25 cellular contexts compared by ENCODE assay signal in the genomic region with DNA sequence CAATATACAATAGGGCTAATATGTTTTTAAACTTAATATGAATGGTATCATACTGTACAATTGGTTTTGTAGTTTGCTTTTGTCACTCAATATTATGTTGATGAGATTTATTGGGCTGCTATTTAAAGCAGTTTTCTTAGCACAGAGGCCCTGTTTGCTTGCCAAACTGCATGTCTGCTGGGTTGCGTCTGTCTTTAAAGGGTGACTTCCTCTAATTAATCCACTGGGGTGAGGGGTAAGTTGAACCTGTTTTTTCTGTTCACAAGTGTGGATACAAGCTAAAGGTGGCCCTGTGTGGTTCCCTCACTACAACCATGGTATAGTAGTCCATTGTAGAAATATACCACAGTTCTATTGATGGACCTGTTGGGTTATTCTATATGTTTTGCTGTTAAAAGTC.
"Had no signal": no experiment of that assay in that cellular context is flagged by ENCODE, and none has a peak within 500 bp of the region (broad histone marks: within the 10 kb centered on the region; RNA-seq: fewer than 3 reads in every experiment).

No MANE protein-coding gene starts in this region.

- H3K27me3 ChIP-seq: pancreas, stomach, suprapubic skin, tibial nerve had no signal

- DNase-seq: activated CD4-positive, alpha-beta memory T cell treated with anti-CD3 and anti-CD28 coated beads, Interleukin-2, amount 10 ng/mL, durations not matched to agents 7 days and 5 days; activated CD4-positive, alpha-beta T cell treated with anti-CD3 and anti-CD28 coated beads, Interleukin-2, amount 10 ng/mL, durations not matched to agents 24 days and 14 days; activated gamma-delta T cell; aorta; central memory CD4-positive, alpha-beta T cell; dermis blood vessel endothelial cell; effector CD8-positive, alpha-beta T cell; erythroblast; foreskin fibroblast; hippocampal formation; kidney glomerular epithelial cell; nephron progenitor cell; pancreas; stimulated activated CD4-positive, alpha-beta T cell treated with anti-CD3 and anti-CD28 coated beads, Interleukin-15, amount 100 ng/mL, for 24 hours; stomach had no signal

- H3K4me3 ChIP-seq: pancreas, smooth muscle cell, stomach, suprapubic skin, tibial nerve had no signal

- H3K27ac ChIP-seq: pancreas, stomach, suprapubic skin, tibial nerve had no signal

- H3K9me3 ChIP-seq: pancreas, stomach, suprapubic skin, tibial nerve had no signal

- H3K4me1 ChIP-seq: suprapubic skin, tibial nerve had no signal

- ATAC-seq: activated CD4-positive, CD25-positive, alpha-beta regulatory T cell treated with anti-CD3 and anti-CD28 coated beads, Interleukin-2, amount 50 U/mL, for 24 hours; pancreas; sciatic nerve; stimulated activated memory B cell treated with anti-CD40 and anti-IgM and Interleukin-4, amounts not matched to agents 10 μg/mL and 1 μg/mL and 100 μg/mL, for 72 hours had no signal

- H3K4me1 Mint-ChIP-seq: brain, memory B cell, nephron progenitor cell had no signal

- H3K27ac Mint-ChIP-seq: activated CD4-positive, alpha-beta memory T cell treated with anti-CD3 and anti-CD28 coated beads, Interleukin-2, amount 10 ng/mL, durations not matched to agents 7 days and 5 days; activated CD4-positive, alpha-beta T cell treated with anti-CD3 and anti-CD28 coated beads, Interleukin-2, amount 10 ng/mL, durations not matched to agents 24 days and 14 days; activated naive CD4-positive, alpha-beta T cell treated with anti-CD3 and anti-CD28 coated beads, Interleukin-2, amount 50 U/mL, for 24 hours; nephron progenitor cell; stimulated activated memory B cell treated with anti-CD40 and anti-IgM and Interleukin-4, amounts not matched to agents 10 μg/mL and 1 μg/mL and 100 μg/mL, for 72 hours had no signal

- H3K27me3 Mint-ChIP-seq: activated CD4-positive, alpha-beta memory T cell treated with anti-CD3 and anti-CD28 coated beads, Interleukin-2, amount 10 ng/mL, durations not matched to agents 7 days and 5 days; activated CD4-positive, alpha-beta T cell treated with anti-CD3 and anti-CD28 coated beads, Interleukin-2, amount 10 ng/mL, durations not matched to agents 24 days and 14 days; activated naive CD4-positive, alpha-beta T cell treated with anti-CD3 and anti-CD28 coated beads, Interleukin-2, amount 50 U/mL, for 24 hours; brain; memory B cell; stimulated activated memory B cell treated with anti-CD40 and anti-IgM and Interleukin-4, amounts not matched to agents 10 μg/mL and 1 μg/mL and 100 μg/mL, for 72 hours had no signal

- H3K4me3 Mint-ChIP-seq: activated CD4-positive, alpha-beta memory T cell treated with anti-CD3 and anti-CD28 coated beads, Interleukin-2, amount 10 ng/mL, durations not matched to agents 7 days and 5 days; activated CD4-positive, alpha-beta T cell treated with anti-CD3 and anti-CD28 coated beads, Interleukin-2, amount 10 ng/mL, durations not matched to agents 24 days and 14 days; activated naive CD4-positive, alpha-beta T cell treated with anti-CD3 and anti-CD28 coated beads, Interleukin-2, amount 50 U/mL, for 24 hours; activated T-helper 1 cell treated with anti-CD3 and anti-CD28 coated beads, Interleukin-12 subunit alpha, Interleukin-12 subunit beta, Interleukin-2, Interleukin-4 antibody, amounts not matched to agents 30 ng/mL and 10 ng/mL and 1 ng/mL, durations not matched to agents 14 hours and 24 hours and 36 hours; brain; memory B cell; nephron progenitor cell; stimulated activated memory B cell treated with anti-CD40 and anti-IgM and Interleukin-4, amounts not matched to agents 10 μg/mL and 1 μg/mL and 100 μg/mL, for 72 hours had no signal
